In genomic region chr5:35246411-35246810, GRCh38 we compare ENCODE assay signal across 12 cellular contexts. TPM values are rescaled to one million over a fixed set of nuclear protein-coding genes. Genes with fewer than 3 reads are reported as not detected.
DNase-seq lines count a peak whose midpoint lies in the region; ATAC-seq and TF ChIP-seq lines count a peak whose summit lies in the region.
"Had no signal": no experiment of that assay in that cellular context is flagged by ENCODE, and none has a peak within 500 bp of the region (broad histone marks: within the 10 kb centered on the region; RNA-seq: fewer than 3 reads in every experiment).

No MANE protein-coding gene starts in this region.

- H3K27ac ChIP-seq in mammary epithelial cell (ENCODE audit: insufficient read depth, low read depth, low read length) = no peak overlapping the region
- peak overlapping the region; percentile 66 for H3K27ac ChIP-seq in vagina

- in situ Hi-C loops in T47D (cut with HindIII; ENCODE audit: low pct_unique_long_range_greater_than_20kb, low sequenced_read_pairs) (no loop called here), mammary epithelial cell (cut with MboI; ENCODE audit: low sequenced_read_pairs in 2 of 2) (no loop called here), astrocyte of the cerebellum (cut with HindIII; ENCODE audit: low sequenced_read_pairs) (no loop called here)

- H3K9me3 ChIP-seq in mammary epithelial cell (replicated peaks; ENCODE audit: insufficient read depth, low read length) (no peaks in the 10 kb centered on the region), vagina (no peaks in the 10 kb centered on the region)

- no TSS peak for BruUV-seq in mammary epithelial cell (replicated peaks; lab: Mats Ljungman, UMichigan)

- H3K27me3 ChIP-seq in mammary epithelial cell (ENCODE audit: insufficient read depth, low read length) (no peaks in the 10 kb centered on the region), vagina (no peaks in the 10 kb centered on the region)

- no peaks in the 10 kb centered on the region for H3K4me1 ChIP-seq in mammary epithelial cell (ENCODE audit: insufficient read depth, low read length)
- H3K4me1 ChIP-seq in vagina = peaks cover 14% of the 10 kb centered on the region

- H3K79me2 ChIP-seq in mammary epithelial cell (ENCODE audit: insufficient read depth, low read length) = no peaks in the 10 kb centered on the region

- no peak overlapping the region for H3K9ac ChIP-seq in mammary epithelial cell (ENCODE audit: insufficient read depth, low read length)

- dilution Hi-C loops in mammary epithelial cell (cut with HindIII; ENCODE audit: low sequenced_read_pairs) = no loop called here

- no peak overlapping the region for H3K4me2 ChIP-seq in mammary epithelial cell (ENCODE audit: insufficient read depth, low read depth, low read length)

- H3K36me3 ChIP-seq in mammary epithelial cell (ENCODE audit: insufficient read depth, low read length) (no peaks in the 10 kb centered on the region), vagina (no peaks in the 10 kb centered on the region)

- intact Hi-C loops in mammary epithelial cell (cut with micrococcal nuclease) = no loop called here
- intact Hi-C loops in vagina (cut with DNase I) = no loop called here

- no peak overlapping the region for H2AFZ ChIP-seq in mammary epithelial cell (ENCODE audit: low read depth, low read length)

- ATAC-seq in left lobe of liver (peak; percentile 50), HG03565 (IDR thresholded peaks at IDR 0.05; ENCODE audit: unreplicated experiment) (no peak)

- H3K4me3 ChIP-seq in mammary epithelial cell (replicated peaks in 1 of 3; ENCODE audit: insufficient read depth in 1 of 3, low read depth in 2 of 3, low read length in 3 of 3) (no peak overlapping the region), astrocyte of the cerebellum (ENCODE audit: low read depth, low read length) (no peak overlapping the region), vagina (no peak overlapping the region)

- no peak for TF ChIP-seq POLR2A in vagina (IDR thresholded peaks at IDR 0.05)

- 8% methylated on average over 2 of the region's 2 CpGs for WGBS in mammary epithelial cell (ENCODE audit: low coverage, missing lambda C conversion rate)

- peak; percentile 39 to 93 for DNase-seq in T47D (ENCODE audit: low read depth in 1 of 2, low spot score in 1 of 2)
- no peak for DNase-seq in mammary epithelial cell
- no peak for DNase-seq in astrocyte of the cerebellum (ENCODE audit: low read depth)
- no peak for DNase-seq in left lobe of liver (ENCODE audit: low spot score)
- DNase-seq in vagina (ENCODE audit: extremely low spot score in 2 of 2) = no peak
- DNase-seq in NCI-H524 (lab: John Stamatoyannopoulos, UW) = no peak
- no peak for DNase-seq in activated T-cell treated with anti-CD3 and anti-CD28 coated beads for 4 hours
- DNase-seq: activated naive CD8-positive, alpha-beta T cell treated with anti-CD3 and anti-CD28 coated beads, Interleukin-2, amount 10 ng/mL, durations not matched to agents 7 days and 5 days; mesenchymal stem cell; NCI-H1436 had no signal

- TF ChIP-seq CTCF in mammary epithelial cell (conservative IDR thresholded peaks at IDR 0.05 in 1 of 2, IDR thresholded peaks at IDR 0.05 in 1 of 2; ENCODE audit: extremely low read depth in 1 of 2, insufficient read depth in 1 of 2, low read depth in 1 of 2, low read length in 2 of 2) = no peak
- TF ChIP-seq CTCF in astrocyte of the cerebellum (IDR thresholded peaks at IDR 0.05; ENCODE audit: low read depth, low read length, missing control alignments) = peak; percentile 25
- no peak for TF ChIP-seq CTCF in vagina (IDR thresholded peaks at IDR 0.05)

- CTCF ChIA-PET in mammary epithelial cell (lab: Charles Lee; ENCODE audit: low non-redundant PET) = no interaction called here

- no peaks in the 10 kb centered on the region for H4K20me1 ChIP-seq in mammary epithelial cell (ENCODE audit: insufficient read depth, low read length)

RNA-seq across cellular contexts. Expression of gene PRLR, which starts 16.1 kb away (rescaled TPM):
- total RNA-seq in mammary epithelial cell (under 1 TPM in 1 of 2 donors, not detected in 1; 0.17 TPM), left lobe of liver (11.9 TPM), vagina (13.3 TPM)
- polyA plus RNA-seq in mammary epithelial cell = not detected
- not detected for polyA minus RNA-seq in mammary epithelial cell
- total RNA-seq: activated naive CD8-positive, alpha-beta T cell treated with anti-CD3 and anti-CD28 coated beads, Interleukin-2, amount 10 ng/mL, durations not matched to agents 7 days and 5 days had no signal
- polyA plus RNA-seq: AG04450 had no signal

Comparison
In these comparisons a context has a peak if more than half of its experiments do, and no peak if none do; other contexts are left out.
1. DNase-seq: peak in T47D (2 of 2); none in mammary epithelial cell (single experiment), astrocyte of the cerebellum (single experiment), left lobe of liver (single experiment), vagina (0 of 2), NCI-H524 (0 of 2) and activated T-cell treated with anti-CD3 and anti-CD28 coated beads for 4 hours (single experiment).
2. RNA of gene PRLR, which starts 16.1 kb away (total RNA-seq): 13.3 TPM in vagina (single experiment) and 11.9 TPM in left lobe of liver (single experiment); 0.17 TPM in mammary epithelial cell; every median in the first group is over 10 times any median in the second.